22 cellular contexts compared by ENCODE assay signal in genomic region chr2:85914916-85915315, GRCh38. TPM values are rescaled to one million over a fixed set of nuclear protein-coding genes. Genes with fewer than 3 reads are reported as not detected.
A peak's percentile ranks its signal among the peaks of the same experiment; 100 is the strongest.
DNase-seq lines count a peak whose midpoint lies in the region; ATAC-seq and TF ChIP-seq lines count a peak whose summit lies in the region.
"Had no signal": no experiment of that assay in that cellular context is flagged by ENCODE, and none has a peak within 500 bp of the region (broad histone marks: within the 10 kb centered on the region; RNA-seq: fewer than 3 reads in every experiment).

No MANE protein-coding gene starts in this region.

- in situ Hi-C loops in HAP-1 (cut with MboI; ENCODE audit: low sequenced_read_pairs), result no loop called here

- H3K4me1 Mint-ChIP-seq in CD8-positive, alpha-beta T cell (ENCODE audit: low read depth), result no peaks in the 10 kb centered on the region
- H3K4me1 Mint-ChIP-seq in nephron, result peaks cover 21% of the 10 kb centered on the region

- no peaks in the 10 kb centered on the region for H3K4me1 ChIP-seq in CD8-positive, alpha-beta T cell (ENCODE audit: insufficient read depth, low read length)
- 0 out of 2 replicates have a peak, but pooled peaks cover 13% of the 10 kb centered on the region for H3K4me1 ChIP-seq in MM.1S (ENCODE audit: low read length)
- peaks cover 14% of the 10 kb centered on the region for H3K4me1 ChIP-seq in HAP-1
- H3K4me1 ChIP-seq in lower lobe of right lung, result peaks cover 6% of the 10 kb centered on the region
- H3K4me1 ChIP-seq: sigmoid colon had no signal

- H3K27ac ChIP-seq in CD8-positive, alpha-beta T cell (ENCODE audit: low read depth, low read length), result no peak overlapping the region
- no peak overlapping the region for H3K27ac ChIP-seq in MM.1S (ENCODE audit: low read length)
- peak overlapping the region; percentile 73 for H3K27ac ChIP-seq in cingulate gyrus (ENCODE audit: low read depth, low read length)
- no peak overlapping the region for H3K27ac ChIP-seq in lower lobe of right lung

- H4K20me1 ChIP-seq in MM.1S (ENCODE audit: insufficient read depth, low read length), result no peaks in the 10 kb centered on the region

- intact Hi-C loops in CD8-positive, alpha-beta T cell (cut with DNase I, micrococcal nuclease), result no loop called here
- intact Hi-C loops in lower lobe of right lung (cut with DNase I), result no loop called here

- no peak for ATAC-seq in CD8-positive, alpha-beta T cell
- no peak for ATAC-seq in lower lobe of right lung
- ATAC-seq: left ventricle myocardium superior; stimulated activated naive CD8-positive, alpha-beta T cell treated with anti-CD3 and anti-CD28 coated beads, Interleukin-15, amount 100 ng/mL, for 72 hours had no signal

- no peak overlapping the region for H3K4me3 Mint-ChIP-seq in CD8-positive, alpha-beta T cell
- no peak overlapping the region for H3K4me3 Mint-ChIP-seq in nephron
- H3K4me3 Mint-ChIP-seq: activated CD4-positive, alpha-beta memory T cell treated with anti-CD3 and anti-CD28 coated beads for 36 hours; activated naive CD8-positive, alpha-beta T cell; brain; stimulated activated naive CD8-positive, alpha-beta T cell treated with anti-CD3 and anti-CD28 coated beads, Interleukin-15, amount 100 ng/mL, for 72 hours; T-helper 1 cell treated with Interleukin-12 subunit alpha and Interleukin-12 subunit beta and Interleukin-4 antibody, amounts not matched to agents 30 μg/mL and 1 μg/mL, for 36 hours had no signal

- H3K4me2 ChIP-seq in MM.1S (ENCODE audit: low read depth, low read length), result no peak overlapping the region

- peak overlapping the region; percentile 30 for H3K27ac Mint-ChIP-seq in CD8-positive, alpha-beta T cell
- H3K27ac Mint-ChIP-seq in nephron, result peak overlapping the region in 2 of 3 experiments; percentile 67 to 72
- H3K27ac Mint-ChIP-seq: activated CD4-positive, alpha-beta memory T cell treated with anti-CD3 and anti-CD28 coated beads for 36 hours; activated naive CD8-positive, alpha-beta T cell; stimulated activated naive CD8-positive, alpha-beta T cell treated with anti-CD3 and anti-CD28 coated beads, Interleukin-15, amount 100 ng/mL, for 72 hours; T-helper 1 cell treated with Interleukin-12 subunit alpha and Interleukin-12 subunit beta and Interleukin-4 antibody, amounts not matched to agents 30 μg/mL and 1 μg/mL, for 36 hours had no signal

- H3K9me3 Mint-ChIP-seq in CD8-positive, alpha-beta T cell, result no peaks in the 10 kb centered on the region
- H3K9me3 Mint-ChIP-seq in nephron, result no peaks in the 10 kb centered on the region
- H3K9me3 Mint-ChIP-seq: activated CD4-positive, alpha-beta memory T cell treated with anti-CD3 and anti-CD28 coated beads for 36 hours; brain; stimulated activated naive CD8-positive, alpha-beta T cell treated with anti-CD3 and anti-CD28 coated beads, Interleukin-15, amount 100 ng/mL, for 72 hours; T-helper 1 cell treated with Interleukin-12 subunit alpha and Interleukin-12 subunit beta and Interleukin-4 antibody, amounts not matched to agents 30 μg/mL and 1 μg/mL, for 36 hours had no signal

- H3K9ac ChIP-seq in MM.1S (ENCODE audit: low read length), result no peak overlapping the region

- H3K9me3 ChIP-seq in CD8-positive, alpha-beta T cell (ENCODE audit: low read length), result no peaks in the 10 kb centered on the region
- no peaks in the 10 kb centered on the region for H3K9me3 ChIP-seq in MM.1S (replicated peaks; ENCODE audit: insufficient read depth, low read length)
- H3K9me3 ChIP-seq in HAP-1, result no peaks in the 10 kb centered on the region
- H3K9me3 ChIP-seq in lower lobe of right lung, result no peaks in the 10 kb centered on the region
- H3K9me3 ChIP-seq: sigmoid colon had no signal

- CTCF ChIA-PET in CD8-positive, alpha-beta T cell (lab: Charles Lee), result interaction anchor here (1.1 to 1.2 kb wide), 2 partner anchors 10 to 25 kb away, joined by 4 to 10 read pairs; partner anchors contain the start of gene ST3GAL5

- H3F3A ChIP-seq in MM.1S (ENCODE audit: insufficient read depth, low read length), result no peaks in the 10 kb centered on the region

- POLR2A ChIA-PET in CD8-positive, alpha-beta T cell (lab: Charles Lee), result no interaction called here

- no peaks in the 10 kb centered on the region for H3K9me2 ChIP-seq in MM.1S (replicated peaks; ENCODE audit: insufficient read depth, low read length)

- DNase-seq in CD8-positive, alpha-beta T cell, result no peak
- DNase-seq in MM.1S, result no peak
- no peak for DNase-seq in HAP-1 (ENCODE audit: low spot score in 2 of 2)
- no peak for DNase-seq in epidermal melanocyte (ENCODE audit: insufficient read length, low spot score)
- DNase-seq in lower lobe of right lung, result no peak
- no peak for DNase-seq in AG08396 (ENCODE audit: low spot score)
- DNase-seq: activated CD4-positive, alpha-beta memory T cell treated with anti-CD3 and anti-CD28 coated beads for 36 hours; activated T-cell treated with anti-CD3 and anti-CD28 coated beads, Interleukin-2, amount 50 U/mL, for 48 hours; cortex of kidney; foreskin melanocyte; GF-D8; left ventricle myocardium superior; NCI-H1694; NCI-H524 treated with DMSO at 0.1 percent for 48 hours; SIG-M5; sigmoid colon; stimulated activated naive CD8-positive, alpha-beta T cell treated with anti-CD3 and anti-CD28 coated beads, Interleukin-15, amount 100 ng/mL, for 72 hours had no signal

- H3K27me3 Mint-ChIP-seq in CD8-positive, alpha-beta T cell (ENCODE audit: low read depth), result no peaks in the 10 kb centered on the region
- no peaks in the 10 kb centered on the region for H3K27me3 Mint-ChIP-seq in nephron (ENCODE audit: low read depth)
- H3K27me3 Mint-ChIP-seq: activated naive CD8-positive, alpha-beta T cell; stimulated activated naive CD8-positive, alpha-beta T cell treated with anti-CD3 and anti-CD28 coated beads, Interleukin-15, amount 100 ng/mL, for 72 hours had no signal

- H3K27me3 ChIP-seq in CD8-positive, alpha-beta T cell (ENCODE audit: insufficient read depth, low read length), result no peaks in the 10 kb centered on the region
- H3K27me3 ChIP-seq in MM.1S (replicated peaks; ENCODE audit: insufficient read depth, low read length) (no peaks in the 10 kb centered on the region), HAP-1 (ENCODE audit: low read depth) (no peaks in the 10 kb centered on the region), lower lobe of right lung (ENCODE audit: low read depth) (no peaks in the 10 kb centered on the region)
- H3K27me3 ChIP-seq: sigmoid colon had no signal

- H3K36me3 Mint-ChIP-seq in CD8-positive, alpha-beta T cell, result peaks cover 12% of the 10 kb centered on the region
- no peaks in the 10 kb centered on the region for H3K36me3 Mint-ChIP-seq in nephron (ENCODE audit: low read depth)
- H3K36me3 Mint-ChIP-seq: activated CD4-positive, alpha-beta memory T cell treated with anti-CD3 and anti-CD28 coated beads for 36 hours; brain had no signal

- peak overlapping the region; percentile 4; the same call in 1 of the 2 replicates for H2AFZ ChIP-seq in MM.1S (ENCODE audit: low read length)

- no peak overlapping the region for H3K4me3 ChIP-seq in CD8-positive, alpha-beta T cell (ENCODE audit: low read depth, low read length)
- no peak overlapping the region for H3K4me3 ChIP-seq in MM.1S (ENCODE audit: low read length)
- H3K4me3 ChIP-seq in HAP-1, result no peak overlapping the region
- no peak overlapping the region for H3K4me3 ChIP-seq in lower lobe of right lung
- H3K4me3 ChIP-seq: sigmoid colon had no signal

- no peaks in the 10 kb centered on the region for H3K36me3 ChIP-seq in CD8-positive, alpha-beta T cell (ENCODE audit: insufficient read depth, low read length)
- H3K36me3 ChIP-seq in MM.1S (replicated peaks; ENCODE audit: insufficient read depth, low read length), result no peaks in the 10 kb centered on the region
- H3K36me3 ChIP-seq in HAP-1 (replicated peaks), result no peaks in the 10 kb centered on the region
- no peaks in the 10 kb centered on the region for H3K36me3 ChIP-seq in lower lobe of right lung
- H3K36me3 ChIP-seq: sigmoid colon had no signal

- TF ChIP-seq CTCF in CD8-positive, alpha-beta T cell (IDR thresholded peaks at IDR 0.05), result no peak
- TF ChIP-seq CTCF in MM.1S (IDR thresholded peaks at IDR 0.05; ENCODE audit: low read length) (no peak), nephron (IDR thresholded peaks at IDR 0.05; ENCODE audit: unreplicated experiment in 3 of 3) (no peak), lower lobe of right lung (IDR thresholded peaks at IDR 0.05) (no peak)

- H3K79me2 ChIP-seq in MM.1S (ENCODE audit: low read length), result no peaks in the 10 kb centered on the region

RNA-seq across cellular contexts. Expression of gene ST3GAL5, which starts 26.1 kb away (rescaled TPM):
- total RNA-seq in CD8-positive, alpha-beta T cell, result 100 to 1,000 TPM; 110 to 115 TPM
- 72.4 TPM for total RNA-seq in lower lobe of right lung
